8 cellular contexts compared by ENCODE assay signal in the genomic region with DNA sequence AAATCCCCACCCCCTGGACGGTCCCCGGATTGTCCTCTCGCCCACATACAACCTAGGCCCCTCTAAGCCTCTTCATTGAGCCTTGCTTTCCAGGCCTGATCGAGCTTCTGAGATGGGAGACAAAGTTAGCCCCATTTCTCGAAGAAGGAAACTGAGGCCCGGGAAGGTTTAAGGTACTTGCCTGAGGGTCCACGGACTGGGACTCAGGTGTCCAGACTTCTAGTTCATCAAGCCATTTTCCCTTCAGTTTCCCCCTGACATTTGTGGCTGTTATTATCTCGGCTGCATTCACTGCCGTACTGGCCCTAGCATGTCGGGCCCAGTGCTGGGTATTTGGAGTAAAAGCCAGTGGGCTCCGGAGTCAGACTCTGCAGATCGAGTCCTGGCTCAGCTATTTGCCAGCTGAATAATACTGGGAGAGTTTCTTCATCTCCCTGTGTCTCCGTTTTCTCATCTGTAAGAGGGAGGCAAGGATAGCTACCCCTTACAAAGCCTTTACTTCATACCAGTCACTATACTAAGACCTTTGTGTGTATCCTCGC. TPM values are rescaled to one million over a fixed set of nuclear protein-coding genes. Genes with fewer than 3 reads are reported as not detected.
DNase-seq lines count a peak whose midpoint lies in the region; ATAC-seq, FAIRE-seq and TF ChIP-seq lines count a peak whose summit lies in the region.

No MANE protein-coding gene starts in this region.

- no peaks in the 10 kb centered on the region for H3K9me2 ChIP-seq in GM23338 (ENCODE audit: insufficient read depth)

- no peak for TF ChIP-seq POLR2A in GM12891 (IDR thresholded peaks at IDR 0.05; ENCODE audit: low read depth, low read length)

- no peaks in the 10 kb centered on the region for H3K9me3 ChIP-seq in right cardiac atrium (ENCODE audit: control insufficient read depth, low read length)
- no peaks in the 10 kb centered on the region for H3K9me3 ChIP-seq in smooth muscle cell (replicated peaks; ENCODE audit: low read depth)

- peak overlapping the region; percentile 95 for H3K4me3 Mint-ChIP-seq in GM23338
- H3K4me3 Mint-ChIP-seq in activated CD4-positive, alpha-beta memory T cell treated with anti-CD3 and anti-CD28 coated beads, Interleukin-2, amount 10 ng/mL, durations not matched to agents 7 days and 5 days = peak overlapping the region; percentile 95

- H3K4me3 ChIP-seq in BJ (ENCODE audit: low read depth, low read length) = peak overlapping the region; percentile 71
- H3K4me3 ChIP-seq in GM23338 = peak overlapping the region; percentile 99
- H3K4me3 ChIP-seq in right cardiac atrium (ENCODE audit: low read length) = peak overlapping the region; percentile 82
- peak overlapping the region; percentile 90 for H3K4me3 ChIP-seq in smooth muscle cell

- peaks cover 18% of the 10 kb centered on the region for H3K4me1 ChIP-seq in GM23338 (ENCODE audit: insufficient read depth)
- peaks cover 9% of the 10 kb centered on the region for H3K4me1 ChIP-seq in right cardiac atrium (ENCODE audit: control insufficient read depth, insufficient read depth, low read length)
- H3K4me1 ChIP-seq in smooth muscle cell (ENCODE audit: low read depth) = peaks cover 20% of the 10 kb centered on the region

- TF ChIP-seq CTCF in BJ (IDR thresholded peaks at IDR 0.05; ENCODE audit: insufficient read depth, low read depth, low read length) = no peak
- no peak for TF ChIP-seq CTCF in GM23338 (conservative IDR thresholded peaks at IDR 0.05; ENCODE audit: low read depth in 2 of 2)
- TF ChIP-seq CTCF in smooth muscle cell (IDR thresholded peaks at IDR 0.05; ENCODE audit: borderline replicate concordance, insufficient read depth, poor library complexity, severe bottlenecking) = no peak

- peak overlapping the region; percentile 99 for H3K27ac Mint-ChIP-seq in GM23338
- peak overlapping the region; percentile 97 for H3K27ac Mint-ChIP-seq in activated CD4-positive, alpha-beta memory T cell treated with anti-CD3 and anti-CD28 coated beads, Interleukin-2, amount 10 ng/mL, durations not matched to agents 7 days and 5 days

- ATAC-seq in GM23338 = peak; percentile 17; the same call in 2 of the 3 replicates
- ATAC-seq in right cardiac atrium = peak in 1 of 2 donors; percentile 39
- no peak for ATAC-seq in HG03108 (IDR thresholded peaks at IDR 0.05; ENCODE audit: unreplicated experiment)

- intact Hi-C loops in right cardiac atrium (cut with DNase I) = no loop called here

- H3K27me3 ChIP-seq in BJ (ENCODE audit: control insufficient read depth, insufficient read depth, low read length) (no peaks in the 10 kb centered on the region), GM23338 (ENCODE audit: insufficient read depth) (no peaks in the 10 kb centered on the region), right cardiac atrium (ENCODE audit: control insufficient read depth, insufficient read depth) (no peaks in the 10 kb centered on the region), smooth muscle cell (ENCODE audit: low read depth) (no peaks in the 10 kb centered on the region)

- no peak for FAIRE-seq in GM12891 (lab: Jason Lieb, UNC)

- POLR2A ChIA-PET in BJ (lab: Charles Lee) = interaction anchor here (0.5 kb wide), 1 partner anchor 748 kb away, joined by 3 read pairs; no protein-coding TSS in a partner anchor
- POLR2A ChIA-PET in activated CD4-positive, alpha-beta memory T cell treated with anti-CD3 and anti-CD28 coated beads, Interleukin-2, amount 10 ng/mL, durations not matched to agents 7 days and 5 days (lab: Charles Lee) = interaction anchor here (1.0 to 3.0 kb wide), 28 partner anchors 10 to 938 kb away, joined by 3 to 28 read pairs (median 4); a partner anchor contains a TSS

- H3F3A ChIP-seq in GM23338 (replicated peaks; ENCODE audit: low read depth) = no peaks in the 10 kb centered on the region
- H3F3A ChIP-seq in smooth muscle cell (ENCODE audit: low read depth) = no peaks in the 10 kb centered on the region

- H2AFZ ChIP-seq in GM23338 = peak overlapping the region; percentile 45; the same call in 1 of the 2 replicates
- H2AFZ ChIP-seq in smooth muscle cell (ENCODE audit: low read depth) = peak overlapping the region; percentile 94

- H3K4me2 ChIP-seq in GM23338 (peak overlapping the region; percentile 98), smooth muscle cell (peak overlapping the region; percentile 99)

- peaks cover 9% of the 10 kb centered on the region for H3K27me3 Mint-ChIP-seq in GM23338 (ENCODE audit: insufficient read depth, low read depth, poor library complexity)
- no peaks in the 10 kb centered on the region for H3K27me3 Mint-ChIP-seq in activated CD4-positive, alpha-beta memory T cell treated with anti-CD3 and anti-CD28 coated beads, Interleukin-2, amount 10 ng/mL, durations not matched to agents 7 days and 5 days

- H3K9me3 Mint-ChIP-seq in GM23338 = no peaks in the 10 kb centered on the region; the same call in 2 of the 3 replicates
- H3K9me3 Mint-ChIP-seq in activated CD4-positive, alpha-beta memory T cell treated with anti-CD3 and anti-CD28 coated beads, Interleukin-2, amount 10 ng/mL, durations not matched to agents 7 days and 5 days = peaks cover 2% of the 10 kb centered on the region

- H3K4me1 Mint-ChIP-seq in GM23338 = peaks cover 25% of the 10 kb centered on the region
- peaks cover 68% of the 10 kb centered on the region for H3K4me1 Mint-ChIP-seq in activated CD4-positive, alpha-beta memory T cell treated with anti-CD3 and anti-CD28 coated beads, Interleukin-2, amount 10 ng/mL, durations not matched to agents 7 days and 5 days

- H4K20me1 ChIP-seq in GM23338 (replicated peaks; ENCODE audit: insufficient read depth) (peaks cover 19% of the 10 kb centered on the region), smooth muscle cell (ENCODE audit: low read depth) (peaks cover 30% of the 10 kb centered on the region)

- H3K36me3 Mint-ChIP-seq in GM23338 (ENCODE audit: low read depth) = peaks cover 26% of the 10 kb centered on the region
- peaks cover 46% of the 10 kb centered on the region for H3K36me3 Mint-ChIP-seq in activated CD4-positive, alpha-beta memory T cell treated with anti-CD3 and anti-CD28 coated beads, Interleukin-2, amount 10 ng/mL, durations not matched to agents 7 days and 5 days (ENCODE audit: low read depth)

- H3K27ac ChIP-seq in GM23338 (ENCODE audit: low read depth) = peak overlapping the region; percentile 68
- peak overlapping the region; percentile 83 for H3K27ac ChIP-seq in right cardiac atrium (ENCODE audit: low read length)
- peak overlapping the region; percentile 90 for H3K27ac ChIP-seq in smooth muscle cell (ENCODE audit: low read depth)

- CTCF ChIA-PET in BJ (lab: Yijun Ruan, JAX) = interaction anchor here (0.8 to 2.1 kb wide), 3 partner anchors 21 to 186 kb away, joined by 3 to 9 read pairs (median 6); no protein-coding TSS in a partner anchor
- CTCF ChIA-PET in activated CD4-positive, alpha-beta memory T cell treated with anti-CD3 and anti-CD28 coated beads, Interleukin-2, amount 10 ng/mL, durations not matched to agents 7 days and 5 days (lab: Charles Lee) = interaction anchor here (1.4 to 2.5 kb wide), 4 partner anchors 12 to 470 kb away, joined by 3 to 11 read pairs (median 4); no protein-coding TSS in a partner anchor

- H3K9ac ChIP-seq in smooth muscle cell (ENCODE audit: low read depth) = peak overlapping the region; percentile 95

- 7% methylated on average over 14 of the region's 14 CpGs for WGBS in right cardiac atrium
- 16% methylated on average over 14 of the region's 14 CpGs for WGBS in smooth muscle cell (ENCODE audit: low lambda C conversion rate)

- H3K79me2 ChIP-seq in GM23338 (replicated peaks; ENCODE audit: insufficient read depth) = peaks cover 94% of the 10 kb centered on the region
- H3K79me2 ChIP-seq in smooth muscle cell (ENCODE audit: low read depth) = peaks cover 96% of the 10 kb centered on the region

- peaks cover 2% of the 10 kb centered on the region; the same call in 1 of the 2 replicates for H3K36me3 ChIP-seq in BJ (ENCODE audit: control insufficient read depth, insufficient read depth, low read length)
- H3K36me3 ChIP-seq in GM23338 (ENCODE audit: insufficient read depth) = no peaks in the 10 kb centered on the region
- no peaks in the 10 kb centered on the region for H3K36me3 ChIP-seq in smooth muscle cell (ENCODE audit: low read depth)

- DNase-seq in BJ (ENCODE audit: low read depth) (no peak), GM23338 (ENCODE audit: low spot score) (no peak), right cardiac atrium (no peak), smooth muscle cell (lab: John Stamatoyannopoulos, UW; ENCODE audit: unreplicated experiment) (no peak), COLO829 (ENCODE audit: low spot score) (no peak), GM12891 (ENCODE audit: insufficient read length, low spot score) (no peak)
- no peak for DNase-seq in activated CD4-positive, alpha-beta memory T cell treated with anti-CD3 and anti-CD28 coated beads, Interleukin-2, amount 10 ng/mL, durations not matched to agents 7 days and 5 days

TF ChIP-seq in GM12891, 5 proteins besides CTCF, POLR2A, EP300 and RAD21:
- TF ChIP-seq POU2F2 (IDR thresholded peaks at IDR 0.05; ENCODE audit: low read depth, low read length) (no peak), TAF1 (IDR thresholded peaks at IDR 0.05; ENCODE audit: low read depth, low read length) (no peak), POLR2AphosphoS5 (IDR thresholded peaks at IDR 0.05; ENCODE audit: low read depth, low read length) (no peak), PAX5 (IDR thresholded peaks at IDR 0.05; ENCODE audit: insufficient read depth, low read length, severe bottlenecking) (no peak), SPI1 (IDR thresholded peaks at IDR 0.05; ENCODE audit: low read depth, low read length) (no peak)

RNA-seq across cellular contexts. Expression of a gene that starts 0.6 kb away (rescaled TPM):
- polyA plus RNA-seq in BJ (2011; rRNA removed) (19.7 and 21.0 TPM in 2 replicates), GM23338 (2016; fragmentation: Nextera tagmentation; extraction: Ambion mirVana) (6.3 and 7.3 TPM in 2 replicates), right cardiac atrium (18.5 TPM), smooth muscle cell (13.5 and 19.6 TPM in 2 replicates)
- polyA minus RNA-seq in BJ (2011; rRNA and poly(A)+ RNA removed) = 10.2 and 13.6 TPM in 2 replicates
- total RNA-seq in GM23338 (2014; rRNA removed; shearing (Covaris generic)) = 14.8 and 24.3 TPM in 2 replicates
- 10 to 100 TPM; 27.6 to 33.2 TPM for total RNA-seq in activated CD4-positive, alpha-beta memory T cell treated with anti-CD3 and anti-CD28 coated beads, Interleukin-2, amount 10 ng/mL, durations not matched to agents 7 days and 5 days
- total RNA-seq in right cardiac atrium (10 to 100 TPM; 66.9 to 88.5 (median 69.1) TPM), smooth muscle cell (40.2 and 59.1 TPM in 2 replicates)
- 10.5 TPM for polyA plus RNA-seq in GM12891 (2012; ENCODE audit: low read depth, missing spikeins)

RNA-seq across cellular contexts. Expression of a gene that starts 0.9 kb away (rescaled TPM):
- polyA plus RNA-seq in BJ (2011; rRNA removed) (12.0 and 12.7 TPM in 2 replicates), GM23338 (2016; fragmentation: Nextera tagmentation; extraction: Ambion mirVana) (17.3 and 17.8 TPM in 2 replicates), right cardiac atrium (11.4 TPM), smooth muscle cell (14.2 and 20.0 TPM in 2 replicates)
- polyA minus RNA-seq in BJ (2011; rRNA and poly(A)+ RNA removed) = 13.1 and 21.2 TPM in 2 replicates
- 48.7 and 56.4 TPM in 2 replicates for total RNA-seq in GM23338 (2014; rRNA removed; shearing (Covaris generic))
- 10 to 100 TPM; 21.7 to 23.1 TPM for total RNA-seq in activated CD4-positive, alpha-beta memory T cell treated with anti-CD3 and anti-CD28 coated beads, Interleukin-2, amount 10 ng/mL, durations not matched to agents 7 days and 5 days
- total RNA-seq in right cardiac atrium (10 to 100 TPM; 13.1 to 15.4 (median 14.0) TPM), smooth muscle cell (17.0 and 20.4 TPM in 2 replicates)
- 13.6 TPM for polyA plus RNA-seq in GM12891 (2012; ENCODE audit: low read depth, missing spikeins)
